ENCODE assay signal across 17 cellular contexts in the genomic region with DNA sequence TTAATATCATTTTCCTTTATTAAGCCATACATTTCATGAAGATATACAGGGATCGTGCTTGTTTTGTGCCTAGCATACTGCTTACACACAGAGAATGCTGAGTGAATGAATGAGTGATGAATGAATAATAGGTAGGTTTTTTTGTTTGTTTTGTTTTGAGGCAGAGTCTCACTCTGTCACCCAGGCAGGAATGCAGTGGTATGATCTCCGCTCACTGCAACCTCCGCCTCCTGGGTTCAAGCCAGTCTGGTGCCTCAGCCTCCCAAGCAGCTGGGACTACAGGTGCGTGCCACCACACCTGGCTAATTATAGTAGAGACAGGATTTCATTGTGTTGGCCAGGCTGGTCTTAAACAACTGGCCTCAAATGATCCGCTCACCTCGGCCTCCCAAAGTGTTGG.
"Had no signal": no experiment of that assay in that cellular context is flagged by ENCODE, and none has a peak within 500 bp of the region (broad histone marks: within the 10 kb centered on the region; RNA-seq: fewer than 3 reads in every experiment).

No MANE protein-coding gene starts in this region.

- H3K36me3 ChIP-seq: neural progenitor cell, pancreas, thyroid gland, uterus had no signal

- FAIRE-seq: islet of Langerhans, pancreas had no signal

- H3K4me1 ChIP-seq: neural progenitor cell, pancreas, thyroid gland, uterus had no signal

- H3K4me3 Mint-ChIP-seq: activated CD4-positive, alpha-beta T cell treated with anti-CD3 and anti-CD28 coated beads, Interleukin-2, amount 10 ng/mL, durations not matched to agents 24 days and 14 days; activated naive CD8-positive, alpha-beta T cell treated with anti-CD3 and anti-CD28 coated beads for 36 hours; brain; neural progenitor cell; stimulated activated memory B cell treated with anti-CD40 and anti-IgM and Interleukin-4, amounts not matched to agents 10 μg/mL and 1 μg/mL and 100 μg/mL, for 72 hours; T-helper 17 cell had no signal

- H3K4me2 ChIP-seq: neural progenitor cell had no signal

- H3K27me3 ChIP-seq: neural progenitor cell, pancreas, thyroid gland, uterus had no signal

- H3K4me1 Mint-ChIP-seq: activated CD4-positive, alpha-beta T cell treated with anti-CD3 and anti-CD28 coated beads, Interleukin-2, amount 10 ng/mL, durations not matched to agents 24 days and 14 days; activated naive CD8-positive, alpha-beta T cell treated with anti-CD3 and anti-CD28 coated beads for 36 hours; neural progenitor cell; stimulated activated memory B cell treated with anti-CD40 and anti-IgM and Interleukin-4, amounts not matched to agents 10 μg/mL and 1 μg/mL and 100 μg/mL, for 72 hours; T-helper 17 cell had no signal

- ATAC-seq: left lobe of liver; stimulated activated memory B cell treated with anti-CD40 and anti-IgM and Interleukin-4, amounts not matched to agents 10 μg/mL and 1 μg/mL and 100 μg/mL, for 72 hours; T-helper 17 cell had no signal

- H3K9me3 ChIP-seq: pancreas, thyroid gland, uterus had no signal

- H3K36me3 Mint-ChIP-seq: activated naive CD8-positive, alpha-beta T cell treated with anti-CD3 and anti-CD28 coated beads for 36 hours; neural progenitor cell; stimulated activated memory B cell treated with anti-CD40 and anti-IgM and Interleukin-4, amounts not matched to agents 10 μg/mL and 1 μg/mL and 100 μg/mL, for 72 hours had no signal

- H3K27me3 Mint-ChIP-seq: activated CD4-positive, alpha-beta T cell treated with anti-CD3 and anti-CD28 coated beads, Interleukin-2, amount 10 ng/mL, durations not matched to agents 24 days and 14 days; activated naive CD8-positive, alpha-beta T cell treated with anti-CD3 and anti-CD28 coated beads for 36 hours; stimulated activated memory B cell treated with anti-CD40 and anti-IgM and Interleukin-4, amounts not matched to agents 10 μg/mL and 1 μg/mL and 100 μg/mL, for 72 hours; T-helper 17 cell had no signal

- H3K9me3 Mint-ChIP-seq: activated CD4-positive, alpha-beta T cell treated with anti-CD3 and anti-CD28 coated beads, Interleukin-2, amount 10 ng/mL, durations not matched to agents 24 days and 14 days; stimulated activated memory B cell treated with anti-CD40 and anti-IgM and Interleukin-4, amounts not matched to agents 10 μg/mL and 1 μg/mL and 100 μg/mL, for 72 hours had no signal

- H3K27ac Mint-ChIP-seq: activated CD4-positive, alpha-beta T cell treated with anti-CD3 and anti-CD28 coated beads, Interleukin-2, amount 10 ng/mL, durations not matched to agents 24 days and 14 days; activated naive CD8-positive, alpha-beta T cell treated with anti-CD3 and anti-CD28 coated beads for 36 hours; neural progenitor cell; stimulated activated memory B cell treated with anti-CD40 and anti-IgM and Interleukin-4, amounts not matched to agents 10 μg/mL and 1 μg/mL and 100 μg/mL, for 72 hours; T-helper 17 cell had no signal

- H3K9ac ChIP-seq: neural progenitor cell had no signal

- DNase-seq: activated CD4-positive, alpha-beta T cell treated with anti-CD3 and anti-CD28 coated beads, Interleukin-2, amount 10 ng/mL, durations not matched to agents 24 days and 14 days; activated CD4-positive, CD25-positive, alpha-beta regulatory T cell; activated CD8-positive, alpha-beta memory T cell treated with anti-CD3 and anti-CD28 coated beads, Interleukin-2, amount 50 U/mL, for 48 hours; activated gamma-delta T cell treated with Interleukin-2 at 50 U/mL for 16 hours; activated naive CD8-positive, alpha-beta T cell treated with anti-CD3 and anti-CD28 coated beads for 36 hours; amygdala; cortex of kidney; effector CD8-positive, alpha-beta T cell; pancreas; T-helper 17 cell; thyroid gland; uterus had no signal

- H3K4me3 ChIP-seq: neural progenitor cell, pancreas, thyroid gland, uterus had no signal
